ENCODE assay signal across 15 cellular contexts in genomic region chr7:85215098-85215497, GRCh38. TPM values are rescaled to one million over a fixed set of nuclear protein-coding genes. Genes with fewer than 3 reads are reported as not detected.
DNase-seq lines count a peak whose midpoint lies in the region; ATAC-seq and TF ChIP-seq lines count a peak whose summit lies in the region.
"Had no signal": no experiment of that assay in that cellular context is flagged by ENCODE, and none has a peak within 500 bp of the region (broad histone marks: within the 10 kb centered on the region; RNA-seq: fewer than 3 reads in every experiment).

No MANE protein-coding gene starts in this region.

- H3K4me3 Mint-ChIP-seq in progenitor cell of endocrine pancreas (ENCODE audit: low read depth), result no peak overlapping the region
- no peak overlapping the region for H3K4me3 Mint-ChIP-seq in CD8-positive, alpha-beta memory T cell
- H3K4me3 Mint-ChIP-seq: activated CD8-positive, alpha-beta T cell treated with anti-CD3 and anti-CD28 coated beads, Interleukin-2, amount 10 ng/mL, durations not matched to agents 7 days and 5 days; CD4-positive, CD25-positive, alpha-beta regulatory T cell had no signal

- H3K9me3 ChIP-seq in CD8-positive, alpha-beta memory T cell (ENCODE audit: low read length), result no peaks in the 10 kb centered on the region
- H3K9me3 ChIP-seq: spleen, testis had no signal

- H3K27me3 ChIP-seq in CD8-positive, alpha-beta memory T cell (ENCODE audit: insufficient read depth, low read length, poor library complexity, severe bottlenecking), result no peaks in the 10 kb centered on the region
- H3K27me3 ChIP-seq: foreskin keratinocyte, spleen, testis had no signal

- no peaks in the 10 kb centered on the region for H3K4me1 ChIP-seq in CD8-positive, alpha-beta memory T cell (ENCODE audit: insufficient read depth, low read length)
- H3K4me1 ChIP-seq: foreskin keratinocyte, spleen, testis had no signal

- TF ChIP-seq CTCF in progenitor cell of endocrine pancreas (IDR thresholded peaks at IDR 0.05; ENCODE audit: unreplicated experiment), result no peak

- H3K27ac Mint-ChIP-seq in progenitor cell of endocrine pancreas, result peak overlapping the region; percentile 24
- no peak overlapping the region for H3K27ac Mint-ChIP-seq in CD8-positive, alpha-beta memory T cell
- H3K27ac Mint-ChIP-seq: activated CD8-positive, alpha-beta T cell treated with anti-CD3 and anti-CD28 coated beads, Interleukin-2, amount 10 ng/mL, durations not matched to agents 7 days and 5 days; CD4-positive, CD25-positive, alpha-beta regulatory T cell had no signal

- no peak overlapping the region for H3K27ac ChIP-seq in CD8-positive, alpha-beta memory T cell (ENCODE audit: low read depth, low read length)
- H3K27ac ChIP-seq: foreskin keratinocyte, spleen, testis had no signal

- CTCF ChIA-PET in CD8-positive, alpha-beta memory T cell (lab: Charles Lee), result no interaction called here

- no peak for DNase-seq in progenitor cell of endocrine pancreas (ENCODE audit: low spot score, unreplicated experiment)
- DNase-seq in cerebellar cortex (ENCODE audit: low spot score), result no peak
- no peak for DNase-seq in MV-4-11 (lab: John Stamatoyannopoulos, UW)
- DNase-seq in CD8-positive, alpha-beta memory T cell, result no peak
- DNase-seq: activated CD8-positive, alpha-beta T cell treated with anti-CD3 and anti-CD28 coated beads, Interleukin-2, amount 10 ng/mL, durations not matched to agents 7 days and 5 days; activated effector memory CD4-positive, alpha-beta T cell treated with anti-CD3 and anti-CD28 coated beads, Interleukin-2, amount 50 U/mL, for 16 hours; CD4-positive, CD25-positive, alpha-beta regulatory T cell; foreskin keratinocyte; NCI-H2029 treated with DMSO at 0.1 percent for 48 hours; NK-92 treated with Interleukin-12 subunit alpha and Interleukin-12 subunit beta, amount 100 ng/mL, for 24 hours; spleen; testis had no signal

- no peak overlapping the region for H3K4me3 ChIP-seq in CD8-positive, alpha-beta memory T cell (ENCODE audit: low read length)
- H3K4me3 ChIP-seq: spleen, testis had no signal

- POLR2A ChIA-PET in CD8-positive, alpha-beta memory T cell (lab: Charles Lee), result no interaction called here

- H3K36me3 Mint-ChIP-seq in progenitor cell of endocrine pancreas (ENCODE audit: insufficient read depth), result no peaks in the 10 kb centered on the region
- H3K36me3 Mint-ChIP-seq in CD8-positive, alpha-beta memory T cell, result no peaks in the 10 kb centered on the region
- H3K36me3 Mint-ChIP-seq: CD4-positive, CD25-positive, alpha-beta regulatory T cell had no signal

- H3K4me1 Mint-ChIP-seq in progenitor cell of endocrine pancreas (ENCODE audit: low read depth), result peaks cover 30% of the 10 kb centered on the region
- no peaks in the 10 kb centered on the region for H3K4me1 Mint-ChIP-seq in CD8-positive, alpha-beta memory T cell
- H3K4me1 Mint-ChIP-seq: CD4-positive, CD25-positive, alpha-beta regulatory T cell had no signal

- ATAC-seq in GM19043 (IDR thresholded peaks at IDR 0.05; ENCODE audit: low read depth, unreplicated experiment), result peak; percentile 65
- ATAC-seq in HG02571 (IDR thresholded peaks at IDR 0.05; ENCODE audit: unreplicated experiment), result peak; percentile 84
- ATAC-seq in HG03097 (IDR thresholded peaks at IDR 0.05; ENCODE audit: low FRiP score, unreplicated experiment), result peak; percentile 85
- ATAC-seq: activated CD8-positive, alpha-beta T cell treated with anti-CD3 and anti-CD28 coated beads, Interleukin-2, amount 10 ng/mL, durations not matched to agents 7 days and 5 days; foreskin keratinocyte had no signal

- H3K27me3 Mint-ChIP-seq in progenitor cell of endocrine pancreas, result no peaks in the 10 kb centered on the region
- no peaks in the 10 kb centered on the region for H3K27me3 Mint-ChIP-seq in CD8-positive, alpha-beta memory T cell
- H3K27me3 Mint-ChIP-seq: CD4-positive, CD25-positive, alpha-beta regulatory T cell had no signal

- no peaks in the 10 kb centered on the region for H3K9me3 Mint-ChIP-seq in progenitor cell of endocrine pancreas (ENCODE audit: low read depth)
- H3K9me3 Mint-ChIP-seq in CD8-positive, alpha-beta memory T cell, result peaks cover 0 to 11% (median 4%) of the 10 kb centered on the region in 5 donors

- H3K36me3 ChIP-seq in CD8-positive, alpha-beta memory T cell (ENCODE audit: insufficient read depth, low read length), result no peaks in the 10 kb centered on the region
- H3K36me3 ChIP-seq: spleen had no signal

RNA-seq across cellular contexts. Expression of gene SEMA3D, which starts 28.2 kb away (rescaled TPM):
- total RNA-seq in progenitor cell of endocrine pancreas, result 27.9 and 36.3 TPM in 2 replicates
- total RNA-seq in CD8-positive, alpha-beta memory T cell, result not detected
- not detected for polyA plus RNA-seq in CD8-positive, alpha-beta memory T cell
- total RNA-seq: activated CD8-positive, alpha-beta T cell treated with anti-CD3 and anti-CD28 coated beads, Interleukin-2, amount 10 ng/mL, durations not matched to agents 7 days and 5 days; CD4-positive, CD25-positive, alpha-beta regulatory T cell had no signal
- polyA plus RNA-seq: CD4-positive, CD25-positive, alpha-beta regulatory T cell had no signal

Comparison
In these comparisons a context has a peak if more than half of its experiments do, and no peak if none do; other contexts are left out.
1. RNA of gene SEMA3D, which starts 28.2 kb away (total RNA-seq): 27.9 to 36.3 TPM in progenitor cell of endocrine pancreas; not detected in CD8-positive, alpha-beta memory T cell; every median in the first group is over 10 times any median in the second.
2. Peak in every context shown above with its lines, with median percentiles within 50 percentile points of each other: ATAC-seq.